ENCODE assay signal across 20 cellular contexts in genomic region chr1:23570001-23570691, GRCh38. TPM values are rescaled to one million over a fixed set of nuclear protein-coding genes. Genes with fewer than 3 reads are reported as not detected.
DNase-seq lines count a peak whose midpoint lies in the region; ATAC-seq, FAIRE-seq and TF ChIP-seq lines count a peak whose summit lies in the region.
"Had no signal": no experiment of that assay in that cellular context is flagged by ENCODE, and none has a peak within 500 bp of the region (broad histone marks: within the 10 kb centered on the region; RNA-seq: fewer than 3 reads in every experiment).

No MANE protein-coding gene starts in this region.

- CTCF ChIA-PET in K562 (lab: Yijun Ruan, JAX; ENCODE audit: low intra/inter-chr PET ratio): interaction anchor here (0.6 kb wide), 1 partner anchor 835 kb away, joined by 5 read pairs; no protein-coding TSS in a partner anchor

- DNase-seq in activated naive CD8-positive, alpha-beta T cell treated with anti-CD3 and anti-CD28 coated beads, Interleukin-2, amount 50 U/mL, for 24 hours: no peak
- DNase-seq in K562 (ENCODE audit: extremely low read depth in 1 of 4, low spot score in 3 of 4) (no peak), mesothelial cell of epicardium (ENCODE audit: low spot score in 2 of 2, unreplicated experiment in 2 of 2) (no peak), middle frontal gyrus (ENCODE audit: extremely low spot score, low spot score) (no peak), esophagus muscularis mucosa (ENCODE audit: extremely low spot score) (no peak)
- DNase-seq: 8988T; CD4-positive, CD25-positive, alpha-beta regulatory T cell; DMS153; GDM1; GOT3; Karpas-422; NCI-H1048; NCI-H1436; NCI-H1930; NCI-H2171; SJCRH30 had no signal

- no peak overlapping the region for H3K9ac ChIP-seq in K562 (ENCODE audit: insufficient read depth in 1 of 2, low read depth in 2 of 2, low read length in 2 of 2)

- H3K4me3 ChIP-seq in K562 (no peak overlapping the region), esophagus muscularis mucosa (no peak overlapping the region)
- H3K4me3 ChIP-seq: SJCRH30 had no signal

- ATAC-seq in activated naive CD8-positive, alpha-beta T cell treated with anti-CD3 and anti-CD28 coated beads, Interleukin-2, amount 50 U/mL, for 24 hours: no peak
- ATAC-seq in K562: no peak
- ATAC-seq in stimulated activated memory B cell treated with anti-CD40 and anti-IgM and Interleukin-4, amounts not matched to agents 10 μg/mL and 1 μg/mL and 100 μg/mL, for 72 hours: no peak
- ATAC-seq in HG02885 (IDR thresholded peaks at IDR 0.05; ENCODE audit: poor library complexity, unreplicated experiment): no peak

- in situ Hi-C loops in K562 (cut with MboI): no loop called here

- H3K4me2 ChIP-seq in K562 (ENCODE audit: insufficient read depth, low read length): no peak overlapping the region

- FAIRE-seq in K562 (lab: Jason Lieb, UNC): no peak

- H3K27ac ChIP-seq in K562 (ENCODE audit: extremely low read depth, low read depth, low read length) (no peak overlapping the region), esophagus muscularis mucosa (replicated peaks in 1 of 4) (no peak overlapping the region)

- no peak overlapping the region for H2AFZ ChIP-seq in K562 (ENCODE audit: low read depth, low read length)

- H3K9me1 ChIP-seq in K562 (ENCODE audit: control insufficient read depth, insufficient read depth, low read length): no peaks in the 10 kb centered on the region

- H3K4me1 ChIP-seq in K562 (replicated peaks in 1 of 2; ENCODE audit: control insufficient read depth in 2 of 2, insufficient read depth in 2 of 2, low read length in 2 of 2) (peaks cover 19 to 28% of the 10 kb centered on the region in 2 experiments), esophagus muscularis mucosa (peaks cover 12 to 44% (median 24%) of the 10 kb centered on the region in 4 donors)

- H3K27me3 ChIP-seq in K562 (ENCODE audit: control insufficient read depth in 2 of 2, insufficient read depth in 2 of 2, low read length in 2 of 2): no peaks in the 10 kb centered on the region; a peak in 1 of 5 replicates
- no peaks in the 10 kb centered on the region for H3K27me3 ChIP-seq in esophagus muscularis mucosa
- H3K27me3 ChIP-seq: SJCRH30 had no signal

- TF ChIP-seq EP300 in K562 (IDR thresholded peaks at IDR 0.05; ENCODE audit: low read length) (no peak), esophagus muscularis mucosa (IDR thresholded peaks at IDR 0.05) (no peak)

- no peaks in the 10 kb centered on the region for H3K36me3 ChIP-seq in K562 (ENCODE audit: control insufficient read depth, insufficient read depth, low read length)
- no peaks in the 10 kb centered on the region for H3K36me3 ChIP-seq in esophagus muscularis mucosa
- H3K36me3 ChIP-seq: SJCRH30 had no signal

- peaks cover 26% of the 10 kb centered on the region for H3K4me1 Mint-ChIP-seq in activated naive CD8-positive, alpha-beta T cell (ENCODE audit: low read depth)
- H3K4me1 Mint-ChIP-seq in activated naive CD8-positive, alpha-beta T cell treated with anti-CD3 and anti-CD28 coated beads, Interleukin-2, amount 50 U/mL, for 24 hours: peaks cover 27% of the 10 kb centered on the region
- peaks cover 45% of the 10 kb centered on the region for H3K4me1 Mint-ChIP-seq in mesothelial cell of epicardium
- peaks cover 53% of the 10 kb centered on the region for H3K4me1 Mint-ChIP-seq in stimulated activated memory B cell treated with anti-CD40 and anti-IgM and Interleukin-4, amounts not matched to agents 10 μg/mL and 1 μg/mL and 100 μg/mL, for 72 hours

- intact Hi-C loops in K562 (cut with micrococcal nuclease) (no loop called here), esophagus muscularis mucosa (cut with DNase I) (no loop called here)

- peak overlapping the region; percentile 29 for H3K27ac Mint-ChIP-seq in activated naive CD8-positive, alpha-beta T cell
- H3K27ac Mint-ChIP-seq in activated naive CD8-positive, alpha-beta T cell treated with anti-CD3 and anti-CD28 coated beads, Interleukin-2, amount 50 U/mL, for 24 hours: no peak overlapping the region
- H3K27ac Mint-ChIP-seq in mesothelial cell of epicardium: peak overlapping the region; percentile 99
- H3K27ac Mint-ChIP-seq in stimulated activated memory B cell treated with anti-CD40 and anti-IgM and Interleukin-4, amounts not matched to agents 10 μg/mL and 1 μg/mL and 100 μg/mL, for 72 hours: peak overlapping the region; percentile 99

- POLR2A ChIA-PET in K562 (lab: Yijun Ruan, JAX): interaction anchor here (1.1 to 3.0 kb wide), 4 partner anchors 11 to 24 kb away, joined by 3 to 29 read pairs (median 4); partner anchors contain the start of gene ID3

- no peaks in the 10 kb centered on the region for H4K20me1 ChIP-seq in K562 (replicated peaks; ENCODE audit: control insufficient read depth, insufficient read depth, low read length)

- no TSS peak for BruUV-seq in K562 (replicated peaks; lab: Mats Ljungman, UMichigan)

- TF ChIP-seq POLR2A in K562 (conservative IDR thresholded peaks at IDR 0.05): no peak
- no peak for TF ChIP-seq POLR2A in esophagus muscularis mucosa (IDR thresholded peaks at IDR 0.05; ENCODE audit: low read depth)

- H3K79me2 ChIP-seq in K562 (ENCODE audit: control insufficient read depth, insufficient read depth, low read length): no peaks in the 10 kb centered on the region

- TF ChIP-seq CTCF in K562 (IDR thresholded peaks at IDR 0.05 in 2 of 3, conservative IDR thresholded peaks at IDR 0.05 in 1 of 3; ENCODE audit: insufficient read depth in 2 of 3, low read depth in 1 of 3, low read length in 3 of 3) (no peak), mesothelial cell of epicardium (IDR thresholded peaks at IDR 0.05; ENCODE audit: unreplicated experiment) (no peak), esophagus muscularis mucosa (IDR thresholded peaks at IDR 0.05) (no peak)

- peak overlapping the region; percentile 69 for H3K4me3 Mint-ChIP-seq in activated naive CD8-positive, alpha-beta T cell
- H3K4me3 Mint-ChIP-seq in activated naive CD8-positive, alpha-beta T cell treated with anti-CD3 and anti-CD28 coated beads, Interleukin-2, amount 50 U/mL, for 24 hours: no peak overlapping the region
- peak overlapping the region; percentile 26 for H3K4me3 Mint-ChIP-seq in mesothelial cell of epicardium
- H3K4me3 Mint-ChIP-seq in stimulated activated memory B cell treated with anti-CD40 and anti-IgM and Interleukin-4, amounts not matched to agents 10 μg/mL and 1 μg/mL and 100 μg/mL, for 72 hours: no peak overlapping the region

- 16% methylated on average over 4 of the region's 4 CpGs for WGBS in K562 (ENCODE audit: insufficient coverage, low coverage, missing lambda C conversion rate)
- WGBS in esophagus muscularis mucosa: 89% methylated on average over 3 of the region's 4 CpGs

- no peaks in the 10 kb centered on the region for H3K9me3 Mint-ChIP-seq in activated naive CD8-positive, alpha-beta T cell (ENCODE audit: low read depth)
- H3K9me3 Mint-ChIP-seq in activated naive CD8-positive, alpha-beta T cell treated with anti-CD3 and anti-CD28 coated beads, Interleukin-2, amount 50 U/mL, for 24 hours: no peaks in the 10 kb centered on the region
- H3K9me3 Mint-ChIP-seq in mesothelial cell of epicardium: peaks cover 5% of the 10 kb centered on the region
- peaks cover 3% of the 10 kb centered on the region for H3K9me3 Mint-ChIP-seq in stimulated activated memory B cell treated with anti-CD40 and anti-IgM and Interleukin-4, amounts not matched to agents 10 μg/mL and 1 μg/mL and 100 μg/mL, for 72 hours

- H3K9me3 ChIP-seq in K562 (replicated peaks; ENCODE audit: control insufficient read depth, insufficient read depth, low read depth, low read length) (no peaks in the 10 kb centered on the region), esophagus muscularis mucosa (no peaks in the 10 kb centered on the region)
- H3K9me3 ChIP-seq: SJCRH30 had no signal

- TF ChIP-seq RAD21 in K562 (CRISPR knock-in tag; conservative IDR thresholded peaks at IDR 0.05 in 1 of 2, IDR thresholded peaks at IDR 0.05 in 1 of 2): no peak

- no peaks in the 10 kb centered on the region for H3K27me3 Mint-ChIP-seq in activated naive CD8-positive, alpha-beta T cell
- H3K27me3 Mint-ChIP-seq in activated naive CD8-positive, alpha-beta T cell treated with anti-CD3 and anti-CD28 coated beads, Interleukin-2, amount 50 U/mL, for 24 hours: peaks cover 16% of the 10 kb centered on the region
- no peaks in the 10 kb centered on the region for H3K27me3 Mint-ChIP-seq in mesothelial cell of epicardium (ENCODE audit: low read depth)
- no peaks in the 10 kb centered on the region for H3K27me3 Mint-ChIP-seq in stimulated activated memory B cell treated with anti-CD40 and anti-IgM and Interleukin-4, amounts not matched to agents 10 μg/mL and 1 μg/mL and 100 μg/mL, for 72 hours
- H3K27me3 Mint-ChIP-seq: B cell had no signal

- no peaks in the 10 kb centered on the region for H3K36me3 Mint-ChIP-seq in activated naive CD8-positive, alpha-beta T cell
- no peaks in the 10 kb centered on the region for H3K36me3 Mint-ChIP-seq in activated naive CD8-positive, alpha-beta T cell treated with anti-CD3 and anti-CD28 coated beads, Interleukin-2, amount 50 U/mL, for 24 hours (ENCODE audit: low read depth)
- H3K36me3 Mint-ChIP-seq in mesothelial cell of epicardium: no peaks in the 10 kb centered on the region
- no peaks in the 10 kb centered on the region for H3K36me3 Mint-ChIP-seq in stimulated activated memory B cell treated with anti-CD40 and anti-IgM and Interleukin-4, amounts not matched to agents 10 μg/mL and 1 μg/mL and 100 μg/mL, for 72 hours

RNA-seq across cellular contexts. Expression of gene ID3, which starts 10.8 kb away (rescaled TPM):
- total RNA-seq in K562 (2011; cell fraction: chromatin; rRNA removed; ENCODE audit: low replicate concordance): 41.1 and 121 TPM in 2 replicates
- 126 and 137 TPM in 2 replicates for total RNA-seq in K562 (2011; cell fraction: nucleolus; rRNA removed)
- 87.5 and 98.1 TPM in 2 replicates for total RNA-seq in K562 (2011; cell fraction: nucleoplasm; rRNA removed)
- total RNA-seq in K562 (2014; rRNA removed) (50.9 and 59.4 TPM in 2 replicates), K562 (2014; rRNA removed; fragmentation: Illumina TruSeq; extraction: Trizol) (12.6 and 17.2 TPM in 2 replicates), K562 (2015; rRNA removed; fragmentation: Illumina TruSeq; extraction: Trizol) (17.7 and 20.4 TPM in 2 replicates), K562 (2021) (42.2 and 44.8 TPM in 2 replicates), mesothelial cell of epicardium (456 to 487 TPM (median 468 TPM) in 3 replicates), esophagus muscularis mucosa (100 to 1,000 TPM in 3 of 4 donors, 10 to 100 TPM in 1; 75.2 to 352 (median 274) TPM)
- polyA plus RNA-seq in K562 (2011; rRNA removed) (28.6 and 59.8 TPM in 2 replicates), K562 (2014; fragmentation: Illumina TruSeq; extraction: Trizol) (23.5 and 30.8 TPM in 2 replicates), K562 (2014; fragmentation: Nextera tagmentation; extraction: Ambion mirVana) (10 to 100 TPM in 1 of 2 experiments, 1 to 10 TPM in 1; 6.8 to 13.2 TPM), K562 (2014; rRNA removed) (44.4 and 54.2 TPM in 2 replicates)
- polyA plus RNA-seq in K562 (2011; cell fraction: cytosol; rRNA removed): 78.3 and 218 TPM in 2 replicates
- polyA plus RNA-seq in K562 (2011; cell fraction: nucleus; rRNA removed): 52.1 and 90.3 TPM in 2 replicates
- 63.0 and 66.6 TPM in 2 replicates for polyA plus RNA-seq in K562 (2012)
- polyA minus RNA-seq in K562 (2011; rRNA and poly(A)+ RNA removed): 9.7 and 17.8 TPM in 2 replicates
- 23.9 and 44.6 TPM in 2 replicates for polyA minus RNA-seq in K562 (2011; cell fraction: cytosol; rRNA and poly(A)+ RNA removed)
- polyA minus RNA-seq in K562 (2011; cell fraction: nucleus; rRNA and poly(A)+ RNA removed): 65.3 and 68.1 TPM in 2 replicates

RNA-seq across cellular contexts. Expression of gene E2F2, which starts 39.1 kb away (rescaled TPM):
- 29.6 and 39.0 TPM in 2 replicates for total RNA-seq in K562 (2011; cell fraction: chromatin; rRNA removed; ENCODE audit: low replicate concordance)
- 13.2 and 15.8 TPM in 2 replicates for total RNA-seq in K562 (2011; cell fraction: nucleolus; rRNA removed)
- 21.7 and 23.2 TPM in 2 replicates for total RNA-seq in K562 (2011; cell fraction: nucleoplasm; rRNA removed)
- total RNA-seq in K562 (2014; rRNA removed) (14.9 and 19.9 TPM in 2 replicates), K562 (2014; rRNA removed; fragmentation: Illumina TruSeq; extraction: Trizol) (11.0 and 11.4 TPM in 2 replicates), K562 (2015; rRNA removed; fragmentation: Illumina TruSeq; extraction: Trizol) (11.7 and 12.0 TPM in 2 replicates), K562 (2021) (22.5 and 25.3 TPM in 2 replicates), mesothelial cell of epicardium (4.2 to 5.7 TPM (median 4.8 TPM) in 3 replicates), esophagus muscularis mucosa (under 1 TPM in 3 of 4 donors, not detected in 1; 0.11 to 0.26 (median 0.17) TPM)
- polyA plus RNA-seq in K562 (2011; rRNA removed) (3.1 and 4.2 TPM in 2 replicates), K562 (2014; fragmentation: Illumina TruSeq; extraction: Trizol) (14.3 and 16.1 TPM in 2 replicates), K562 (2014; fragmentation: Nextera tagmentation; extraction: Ambion mirVana) (1 to 10 TPM; 3.8 to 4.0 TPM), K562 (2014; rRNA removed) (10.1 and 10.3 TPM in 2 replicates)
- polyA plus RNA-seq in K562 (2011; cell fraction: cytosol; rRNA removed): 3.0 and 3.9 TPM in 2 replicates
- polyA plus RNA-seq in K562 (2011; cell fraction: nucleus; rRNA removed): 8.1 and 9.2 TPM in 2 replicates
- 9.2 and 10.2 TPM in 2 replicates for polyA plus RNA-seq in K562 (2012)
- polyA minus RNA-seq in K562 (2011; rRNA and poly(A)+ RNA removed): 3.5 and 4.7 TPM in 2 replicates
- polyA minus RNA-seq in K562 (2011; cell fraction: cytosol; rRNA and poly(A)+ RNA removed): 5.8 and 6.5 TPM in 2 replicates
- 5.1 and 8.9 TPM in 2 replicates for polyA minus RNA-seq in K562 (2011; cell fraction: nucleus; rRNA and poly(A)+ RNA removed)

Comparison
In these comparisons a context has a peak if more than half of its experiments do, and no peak if none do; other contexts are left out.
1. H3K4me3 Mint-ChIP-seq: peak in activated naive CD8-positive, alpha-beta T cell (single experiment) and mesothelial cell of epicardium (single experiment); none in activated naive CD8-positive, alpha-beta T cell treated with anti-CD3 and anti-CD28 coated beads, Interleukin-2, amount 50 U/mL, for 24 hours (single experiment) and stimulated activated memory B cell treated with anti-CD40 and anti-IgM and Interleukin-4, amounts not matched to agents 10 μg/mL and 1 μg/mL and 100 μg/mL, for 72 hours (single experiment).